Comparison of ENCODE assay signal across 34 cellular contexts in genomic region chr13:38086721-38087120, GRCh38.
"Had no signal": no experiment of that assay in that cellular context is flagged by ENCODE, and none has a peak within 500 bp of the region (broad histone marks: within the 10 kb centered on the region; RNA-seq: fewer than 3 reads in every experiment).

No MANE protein-coding gene starts in this region.

- H3K36me3 ChIP-seq: MG63 had no signal

- H3K9ac ChIP-seq: KMS-11 had no signal

- DNase-seq: Karpas-422, Kasumi-1, KG1, MG63, MM.1S, MV-4-11, NCI-H1048, NCI-H1092, NCI-H1092 treated with DMSO at 0.1 percent for 48 hours, NCI-H1105, NCI-H1105 treated with DMSO at 0.1 percent for 48 hours, NCI-H1417, NCI-H1417 treated with DMSO at 0.1 percent for 48 hours, NCI-H1436, NCI-H1436 treated with DMSO at 0.1 percent for 48 hours, NCI-H146, NCI-H1694, NCI-H187, NCI-H187 treated with DMSO at 0.1 percent for 48 hours, NCI-H1930, NCI-H2029, NCI-H2029 treated with DMSO at 0.1 percent for 48 hours, NCI-H2081, NCI-H2081 treated with DMSO at 0.1 percent for 48 hours, NCI-H2107, NCI-H2171, NCI-H2171 treated with DMSO at 0.1 percent for 48 hours, NCI-H2227 treated with DMSO at 0.1 percent for 48 hours, NCI-H226, NCI-H345, NCI-H446, NCI-H446 treated with DMSO at 0.1 percent for 48 hours, NCI-H510A had no signal

- H3K27ac ChIP-seq: KMS-11 had no signal

- H3K27me3 ChIP-seq: MG63 had no signal

- H3K4me3 ChIP-seq: MG63 had no signal

- H3K4me2 ChIP-seq: KMS-11 had no signal
